ENCODE assay signal across 8 cellular contexts in the genomic region with DNA sequence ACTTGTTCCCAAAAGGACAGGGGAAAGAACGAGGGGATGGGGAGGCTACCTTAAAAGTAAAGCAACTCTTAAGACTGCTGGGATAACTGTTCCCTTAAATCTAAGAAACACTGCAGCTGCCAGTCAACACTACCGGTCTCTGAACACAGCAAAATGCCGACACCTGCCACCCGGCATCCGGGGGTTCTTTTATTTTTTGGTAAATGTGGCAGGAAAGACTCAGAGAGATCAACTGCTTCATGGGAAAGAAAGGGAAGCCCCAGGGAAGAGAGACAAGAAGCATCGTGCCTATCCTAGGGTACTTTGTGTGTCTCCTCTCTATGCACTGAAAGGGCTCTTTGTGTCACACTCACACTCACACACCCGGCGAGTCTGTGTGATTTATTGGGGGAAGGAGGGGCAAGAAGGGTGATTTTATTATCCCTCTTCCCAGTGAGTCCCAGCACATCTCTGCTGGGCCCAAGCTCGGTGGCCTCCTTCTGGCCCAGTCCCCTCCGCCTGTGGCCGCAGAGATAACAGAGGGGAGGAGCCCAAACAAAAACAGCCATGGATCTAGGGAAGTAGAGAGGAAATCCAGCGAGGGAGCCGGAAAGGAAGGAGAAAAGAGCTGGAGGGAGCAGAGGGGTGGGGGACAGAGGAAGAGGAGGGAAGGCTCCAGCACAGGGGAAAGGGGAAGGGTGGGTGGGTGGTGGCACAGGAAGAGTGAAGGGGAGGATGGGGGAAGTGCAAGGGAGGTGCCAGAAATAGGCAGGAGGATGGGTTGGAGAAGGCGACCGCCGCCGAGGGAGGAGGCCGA. TPM values are rescaled to one million over a fixed set of nuclear protein-coding genes. Genes with fewer than 3 reads are reported as not detected.
DNase-seq lines count a peak whose midpoint lies in the region; ATAC-seq and TF ChIP-seq lines count a peak whose summit lies in the region.

No MANE protein-coding gene starts in this region.

- POLR2A ChIA-PET in activated CD4-positive, alpha-beta T cell treated with anti-CD3 and anti-CD28 coated beads, Interleukin-2, amount 10 ng/mL, durations not matched to agents 7 days and 5 days (lab: Charles Lee): no interaction called here

- no peak for TF ChIP-seq EP300 in esophagus muscularis mucosa (IDR thresholded peaks at IDR 0.05)

- H3K4me1 ChIP-seq in esophagus muscularis mucosa (peaks cover 3 to 29% (median 24%) of the 10 kb centered on the region in 4 donors), mucosa of descending colon (ENCODE audit: low read depth) (peaks cover 5% of the 10 kb centered on the region), urinary bladder (ENCODE audit: insufficient read depth) (peaks cover 7% of the 10 kb centered on the region)

- H3K4me1 Mint-ChIP-seq in activated CD4-positive, alpha-beta T cell treated with anti-CD3 and anti-CD28 coated beads, Interleukin-2, amount 10 ng/mL, durations not matched to agents 7 days and 5 days: peaks cover 57% of the 10 kb centered on the region

- H3K27me3 ChIP-seq in esophagus muscularis mucosa: peaks cover 0 to 14% (median 0%) of the 10 kb centered on the region in 4 donors

- peaks cover 28% of the 10 kb centered on the region for H3K36me3 Mint-ChIP-seq in activated CD4-positive, alpha-beta T cell treated with anti-CD3 and anti-CD28 coated beads, Interleukin-2, amount 10 ng/mL, durations not matched to agents 7 days and 5 days (ENCODE audit: low read depth)

- WGBS in esophagus muscularis mucosa: 20% methylated on average over 18 of the region's 18 CpGs
- 9% methylated on average over 18 of the region's 18 CpGs for WGBS in urinary bladder

- TF ChIP-seq CTCF in esophagus muscularis mucosa (IDR thresholded peaks at IDR 0.05): no peak
- TF ChIP-seq CTCF in mucosa of descending colon (IDR thresholded peaks at IDR 0.05): no peak

- TF ChIP-seq POLR2A in esophagus muscularis mucosa (IDR thresholded peaks at IDR 0.05; ENCODE audit: low read depth): no peak

- ATAC-seq in mucosa of descending colon: no peak

- CTCF ChIA-PET in activated CD4-positive, alpha-beta T cell treated with anti-CD3 and anti-CD28 coated beads, Interleukin-2, amount 10 ng/mL, durations not matched to agents 7 days and 5 days (lab: Charles Lee): no interaction called here

- no peaks in the 10 kb centered on the region for H3K9me3 Mint-ChIP-seq in activated CD4-positive, alpha-beta T cell treated with anti-CD3 and anti-CD28 coated beads, Interleukin-2, amount 10 ng/mL, durations not matched to agents 7 days and 5 days

- peak overlapping the region; percentile 72 for H3K4me3 ChIP-seq in Jurkat, Clone E6-1 (ENCODE audit: low read length)
- H3K4me3 ChIP-seq in esophagus muscularis mucosa: peak overlapping the region; percentile 71 to 84 (median 73)
- H3K4me3 ChIP-seq in mucosa of descending colon: peak overlapping the region; percentile 49
- peak overlapping the region; percentile 99 for H3K4me3 ChIP-seq in urinary bladder (ENCODE audit: low read depth, low read length)

- H3K9me3 ChIP-seq in esophagus muscularis mucosa (no peaks in the 10 kb centered on the region), mucosa of descending colon (no peaks in the 10 kb centered on the region)

- H3K4me3 Mint-ChIP-seq in activated CD4-positive, alpha-beta T cell treated with anti-CD3 and anti-CD28 coated beads, Interleukin-2, amount 10 ng/mL, durations not matched to agents 7 days and 5 days: peak overlapping the region; percentile 96

- DNase-seq in DMS 273 (lab: John Stamatoyannopoulos, UW; ENCODE audit: unreplicated experiment) (peak; percentile 69), DMS 273 treated with DMSO at 0.1 percent for 48 hours (lab: John Stamatoyannopoulos, UW) (no peak), esophagus muscularis mucosa (ENCODE audit: extremely low spot score) (no peak), mucosa of descending colon (peak; percentile 12 to 43 (median 30)), amniotic stem cell (lab: John Stamatoyannopoulos, UW) (no peak)
- peak; percentile 41 for DNase-seq in Jurkat, Clone E6-1 (ENCODE audit: low read depth, low spot score)
- DNase-seq in activated CD4-positive, alpha-beta T cell treated with anti-CD3 and anti-CD28 coated beads, Interleukin-2, amount 10 ng/mL, durations not matched to agents 7 days and 5 days: peak; percentile 47

- no peaks in the 10 kb centered on the region for H3K27me3 Mint-ChIP-seq in activated CD4-positive, alpha-beta T cell treated with anti-CD3 and anti-CD28 coated beads, Interleukin-2, amount 10 ng/mL, durations not matched to agents 7 days and 5 days

- peak overlapping the region; percentile 95 for H3K27ac Mint-ChIP-seq in activated CD4-positive, alpha-beta T cell treated with anti-CD3 and anti-CD28 coated beads, Interleukin-2, amount 10 ng/mL, durations not matched to agents 7 days and 5 days

- H3K36me3 ChIP-seq in esophagus muscularis mucosa: no peaks in the 10 kb centered on the region
- no peaks in the 10 kb centered on the region for H3K36me3 ChIP-seq in mucosa of descending colon (ENCODE audit: low read depth)
- H3K36me3 ChIP-seq in urinary bladder (ENCODE audit: insufficient read depth): no peaks in the 10 kb centered on the region

- intact Hi-C loops in esophagus muscularis mucosa (cut with DNase I) (loop anchor here (5.0 to 10.0 kb wide), 3 partner anchors 125 to 170 kb away; no protein-coding TSS in a partner anchor), mucosa of descending colon (cut with DNase I, micrococcal nuclease) (no loop called here)

- H3K27ac ChIP-seq in esophagus muscularis mucosa (replicated peaks in 1 of 4): peak overlapping the region; percentile 68 to 84 (median 80)
- H3K27ac ChIP-seq in urinary bladder (ENCODE audit: low read depth): peak overlapping the region; percentile 80

RNA-seq across cellular contexts. Expression of a gene that starts 1.3 kb away (rescaled TPM):
- polyA plus RNA-seq in Jurkat, Clone E6-1 (2012; ENCODE audit: insufficient read depth, insufficient read length): 97.1 TPM
- 100 to 1,000 TPM; 179 to 225 TPM for total RNA-seq in activated CD4-positive, alpha-beta T cell treated with anti-CD3 and anti-CD28 coated beads, Interleukin-2, amount 10 ng/mL, durations not matched to agents 7 days and 5 days
- total RNA-seq in esophagus muscularis mucosa: 10 to 100 TPM; 37.8 to 65.8 (median 53.8) TPM
- 10 to 100 TPM; 15.0 to 63.0 (median 24.8) TPM for total RNA-seq in mucosa of descending colon
- 201 TPM for total RNA-seq in urinary bladder
- polyA plus RNA-seq in urinary bladder: 91.5 TPM

Comparison
In these comparisons a context has a peak if more than half of its experiments do, and no peak if none do; other contexts are left out.
1. DNase-seq: peak in DMS 273 (single experiment), Jurkat, Clone E6-1 (single experiment), activated CD4-positive, alpha-beta T cell treated with anti-CD3 and anti-CD28 coated beads, Interleukin-2, amount 10 ng/mL, durations not matched to agents 7 days and 5 days (single experiment) and mucosa of descending colon (3 of 3); none in DMS 273 treated with DMSO at 0.1 percent for 48 hours (single experiment), esophagus muscularis mucosa (single experiment) and amniotic stem cell (single experiment).
2. H3K4me3 ChIP-seq: peak in every context shown above with its lines; median percentile 99 in urinary bladder; 73 in esophagus muscularis mucosa; 72 in Jurkat, Clone E6-1; 49 in mucosa of descending colon.